Comparison of ENCODE assay signal across 1 cellular context in the genomic region with DNA sequence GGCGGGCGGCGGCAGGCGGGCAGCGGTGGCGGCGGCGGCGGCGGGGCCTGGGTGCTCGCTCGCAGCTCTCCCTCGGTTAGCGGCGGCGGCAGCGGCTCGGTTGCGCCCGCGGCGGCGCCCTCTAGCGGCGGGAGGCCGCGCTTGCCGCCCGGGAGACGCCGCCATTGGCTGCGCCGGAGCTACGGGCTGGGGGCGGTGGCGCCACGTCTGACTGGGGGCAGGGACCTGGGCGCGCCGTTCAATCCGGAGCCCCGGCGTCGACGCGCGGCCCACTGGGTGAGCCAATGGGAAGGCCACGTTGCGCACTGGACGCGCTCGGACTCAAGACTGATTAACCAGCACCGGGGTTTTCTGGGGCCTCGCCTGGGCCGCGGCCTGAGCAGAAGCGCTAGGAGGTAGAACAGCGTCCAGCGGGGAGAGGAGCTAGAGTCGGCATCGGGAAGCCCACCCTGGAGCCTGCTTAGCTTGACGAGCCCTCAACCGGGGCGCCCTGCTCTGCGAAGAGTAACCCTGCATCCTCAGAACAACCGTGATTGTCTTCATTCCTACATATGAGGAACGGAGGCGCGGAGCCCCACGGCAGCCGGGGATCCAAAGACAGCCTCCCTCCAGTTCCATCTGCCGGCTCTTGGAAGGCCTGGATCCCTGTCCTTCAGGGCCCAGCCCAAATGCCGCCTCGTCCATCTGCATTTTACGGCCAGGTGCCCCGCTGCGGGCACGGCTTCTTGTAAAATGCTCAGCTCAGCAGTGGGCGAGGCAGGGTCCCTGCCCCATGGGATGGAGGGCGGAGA.
TF ChIP-seq lines count a peak whose summit lies in the region.

A gene with protein sequence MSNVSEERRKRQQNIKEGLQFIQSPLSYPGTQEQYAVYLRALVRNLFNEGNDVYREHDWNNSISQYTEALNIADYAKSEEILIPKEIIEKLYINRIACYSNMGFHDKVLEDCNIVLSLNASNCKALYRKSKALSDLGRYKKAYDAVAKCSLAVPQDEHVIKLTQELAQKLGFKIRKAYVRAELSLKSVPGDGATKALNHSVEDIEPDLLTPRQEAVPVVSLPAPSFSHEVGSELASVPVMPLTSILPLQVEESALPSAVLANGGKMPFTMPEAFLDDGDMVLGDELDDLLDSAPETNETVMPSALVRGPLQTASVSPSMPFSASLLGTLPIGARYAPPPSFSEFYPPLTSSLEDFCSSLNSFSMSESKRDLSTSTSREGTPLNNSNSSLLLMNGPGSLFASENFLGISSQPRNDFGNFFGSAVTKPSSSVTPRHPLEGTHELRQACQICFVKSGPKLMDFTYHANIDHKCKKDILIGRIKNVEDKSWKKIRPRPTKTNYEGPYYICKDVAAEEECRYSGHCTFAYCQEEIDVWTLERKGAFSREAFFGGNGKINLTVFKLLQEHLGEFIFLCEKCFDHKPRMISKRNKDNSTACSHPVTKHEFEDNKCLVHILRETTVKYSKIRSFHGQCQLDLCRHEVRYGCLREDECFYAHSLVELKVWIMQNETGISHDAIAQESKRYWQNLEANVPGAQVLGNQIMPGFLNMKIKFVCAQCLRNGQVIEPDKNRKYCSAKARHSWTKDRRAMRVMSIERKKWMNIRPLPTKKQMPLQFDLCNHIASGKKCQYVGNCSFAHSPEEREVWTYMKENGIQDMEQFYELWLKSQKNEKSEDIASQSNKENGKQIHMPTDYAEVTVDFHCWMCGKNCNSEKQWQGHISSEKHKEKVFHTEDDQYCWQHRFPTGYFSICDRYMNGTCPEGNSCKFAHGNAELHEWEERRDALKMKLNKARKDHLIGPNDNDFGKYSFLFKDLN (minus strand): TSS at position 93 of the 791 bp plus-strand sequence. CDS start 14,904 bp downstream, outside the sequence.

TF ChIP-seq in HEK293, 187 proteins besides CTCF, POLR2A, EP300 and RAD21 (continued from another document and continues in another):
- TF ChIP-seq MEIS1 (CRISPR knock-in tag; IDR thresholded peaks at IDR 0.05; ENCODE audit: borderline replicate concordance), result no peak
- peak; percentile 60; the same call in 1 of the 2 replicates for TF ChIP-seq ZNF76 (tag by site-specific recombination; IDR thresholded peaks at IDR 0.05; ENCODE audit: borderline replicate concordance, low read depth)
- TF ChIP-seq ZNF416 (tag by site-specific recombination; IDR thresholded peaks at IDR 0.05), result no peak
- TF ChIP-seq REPIN1 (tag by site-specific recombination; IDR thresholded peaks at IDR 0.05; ENCODE audit: low read depth), result peak; percentile 38; the same call in 1 of the 2 replicates
- no peak for TF ChIP-seq ZNF544 (tag by site-specific recombination; IDR thresholded peaks at IDR 0.05)
- TF ChIP-seq, protein P1, sequence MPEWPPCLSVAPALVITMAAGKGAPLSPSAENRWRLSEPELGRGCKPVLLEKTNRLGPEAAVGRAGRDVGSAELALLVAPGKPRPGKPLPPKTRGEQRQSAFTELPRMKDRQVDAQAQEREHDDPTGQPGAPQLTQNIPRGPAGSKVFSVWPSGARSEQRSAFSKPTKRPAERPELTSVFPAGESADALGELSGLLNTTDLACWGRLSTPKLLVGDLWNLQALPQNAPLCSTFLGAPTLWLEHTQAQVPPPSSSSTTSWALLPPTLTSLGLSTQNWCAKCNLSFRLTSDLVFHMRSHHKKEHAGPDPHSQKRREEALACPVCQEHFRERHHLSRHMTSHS (tag by site-specific recombination; IDR thresholded peaks at IDR 0.05), result no peak
- TF ChIP-seq SETDB1 (IDR thresholded peaks at IDR 0.05; ENCODE audit: insufficient read length, low read length), result no peak
- TF ChIP-seq, protein P2, sequence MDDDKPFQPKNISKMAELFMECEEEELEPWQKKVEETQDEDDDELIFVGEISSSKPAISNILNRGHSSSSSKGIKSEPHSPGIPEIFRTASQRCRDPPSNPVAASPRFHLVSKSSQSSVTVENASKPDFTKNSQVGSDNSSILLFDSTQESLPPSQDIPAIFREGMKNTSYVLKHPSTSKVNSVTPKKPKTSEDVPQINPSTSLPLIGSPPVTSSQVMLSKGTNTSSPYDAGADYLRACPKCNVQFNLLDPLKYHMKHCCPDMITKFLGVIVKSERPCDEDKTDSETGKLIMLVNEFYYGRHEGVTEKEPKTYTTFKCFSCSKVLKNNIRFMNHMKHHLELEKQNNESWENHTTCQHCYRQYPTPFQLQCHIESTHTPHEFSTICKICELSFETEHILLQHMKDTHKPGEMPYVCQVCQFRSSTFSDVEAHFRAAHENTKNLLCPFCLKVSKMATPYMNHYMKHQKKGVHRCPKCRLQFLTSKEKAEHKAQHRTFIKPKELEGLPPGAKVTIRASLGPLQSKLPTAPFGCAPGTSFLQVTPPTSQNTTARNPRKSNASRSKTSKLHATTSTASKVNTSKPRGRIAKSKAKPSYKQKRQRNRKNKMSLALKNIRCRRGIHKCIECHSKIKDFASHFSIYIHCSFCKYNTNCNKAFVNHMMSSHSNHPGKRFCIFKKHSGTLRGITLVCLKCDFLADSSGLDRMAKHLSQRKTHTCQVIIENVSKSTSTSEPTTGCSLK (tag by site-specific recombination; IDR thresholded peaks at IDR 0.05), result no peak
- no peak for TF ChIP-seq ZNF555 (tag by site-specific recombination; conservative IDR thresholded peaks at IDR 0.05)
- TF ChIP-seq ZNF658 (tag by site-specific recombination; IDR thresholded peaks at IDR 0.05), result no peak
- no peak for TF ChIP-seq ZNF792 (tag by site-specific recombination; IDR thresholded peaks at IDR 0.05)
- no peak for TF ChIP-seq EGR2 (tag by site-specific recombination; IDR thresholded peaks at IDR 0.05; ENCODE audit: low read depth)
- TF ChIP-seq, protein P3, sequence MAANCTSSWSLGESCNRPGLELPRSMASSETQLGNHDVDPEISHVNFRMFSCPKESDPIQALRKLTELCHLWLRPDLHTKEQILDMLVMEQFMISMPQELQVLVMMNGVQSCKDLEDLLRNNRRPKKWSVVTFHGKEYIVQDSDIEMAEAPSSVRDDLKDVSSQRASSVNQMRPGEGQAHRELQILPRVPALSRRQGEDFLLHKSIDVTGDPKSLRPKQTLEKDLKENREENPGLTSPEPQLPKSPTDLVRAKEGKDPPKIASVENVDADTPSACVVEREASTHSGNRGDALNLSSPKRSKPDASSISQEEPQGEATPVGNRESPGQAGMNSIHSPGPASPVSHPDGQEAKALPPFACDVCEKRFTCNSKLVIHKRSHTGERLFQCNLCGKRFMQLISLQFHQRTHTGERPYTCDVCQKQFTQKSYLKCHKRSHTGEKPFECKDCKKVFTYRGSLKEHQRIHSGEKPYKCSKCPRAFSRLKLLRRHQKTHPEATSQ (tag by site-specific recombination; IDR thresholded peaks at IDR 0.05), result peak; percentile 34; the same call in 1 of the 2 replicates
- TF ChIP-seq RBAK (tag by site-specific recombination; IDR thresholded peaks at IDR 0.05), result no peak
- no peak for TF ChIP-seq ZNF354C (tag by site-specific recombination; IDR thresholded peaks at IDR 0.05; ENCODE audit: borderline replicate concordance, low read depth)
- TF ChIP-seq MZF1 (tag by site-specific recombination; IDR thresholded peaks at IDR 0.05; ENCODE audit: borderline replicate concordance), result 0 out of 2 replicates have a peak, but pooled peaks have one; percentile 45
- TF ChIP-seq ZNF791 (tag by site-specific recombination; IDR thresholded peaks at IDR 0.05), result no peak
- TF ChIP-seq, protein P4, sequence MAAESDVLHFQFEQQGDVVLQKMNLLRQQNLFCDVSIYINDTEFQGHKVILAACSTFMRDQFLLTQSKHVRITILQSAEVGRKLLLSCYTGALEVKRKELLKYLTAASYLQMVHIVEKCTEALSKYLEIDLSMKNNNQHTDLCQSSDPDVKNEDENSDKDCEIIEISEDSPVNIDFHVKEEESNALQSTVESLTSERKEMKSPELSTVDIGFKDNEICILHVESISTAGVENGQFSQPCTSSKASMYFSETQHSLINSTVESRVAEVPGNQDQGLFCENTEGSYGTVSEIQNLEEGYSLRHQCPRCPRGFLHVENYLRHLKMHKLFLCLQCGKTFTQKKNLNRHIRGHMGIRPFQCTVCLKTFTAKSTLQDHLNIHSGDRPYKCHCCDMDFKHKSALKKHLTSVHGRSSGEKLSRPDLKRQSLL (tag by site-specific recombination; IDR thresholded peaks at IDR 0.05), result peak; percentile 70; the same call in 1 of the 2 replicates
- TF ChIP-seq ZBTB20 (tag by site-specific recombination; IDR thresholded peaks at IDR 0.05), result peak; percentile 91
- TF ChIP-seq ZFP69B (tag by site-specific recombination; IDR thresholded peaks at IDR 0.05), result 0 out of 2 replicates have a peak, but pooled peaks have one; percentile 48
- TF ChIP-seq ZNF548 (tag by site-specific recombination; IDR thresholded peaks at IDR 0.05), result no peak
- TF ChIP-seq, protein P5, sequence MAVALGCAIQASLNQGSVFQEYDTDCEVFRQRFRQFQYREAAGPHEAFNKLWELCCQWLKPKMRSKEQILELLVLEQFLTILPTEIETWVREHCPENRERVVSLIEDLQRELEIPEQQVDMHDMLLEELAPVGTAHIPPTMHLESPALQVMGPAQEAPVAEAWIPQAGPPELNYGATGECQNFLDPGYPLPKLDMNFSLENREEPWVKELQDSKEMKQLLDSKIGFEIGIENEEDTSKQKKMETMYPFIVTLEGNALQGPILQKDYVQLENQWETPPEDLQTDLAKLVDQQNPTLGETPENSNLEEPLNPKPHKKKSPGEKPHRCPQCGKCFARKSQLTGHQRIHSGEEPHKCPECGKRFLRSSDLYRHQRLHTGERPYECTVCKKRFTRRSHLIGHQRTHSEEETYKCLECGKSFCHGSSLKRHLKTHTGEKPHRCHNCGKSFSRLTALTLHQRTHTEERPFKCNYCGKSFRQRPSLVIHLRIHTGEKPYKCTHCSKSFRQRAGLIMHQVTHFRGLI (tag by site-specific recombination; IDR thresholded peaks at IDR 0.05), result no peak; the same call in 1 of the 2 replicates
- TF ChIP-seq ZBTB1 (tag by site-specific recombination; IDR thresholded peaks at IDR 0.05), result no peak
- TF ChIP-seq, protein P6, sequence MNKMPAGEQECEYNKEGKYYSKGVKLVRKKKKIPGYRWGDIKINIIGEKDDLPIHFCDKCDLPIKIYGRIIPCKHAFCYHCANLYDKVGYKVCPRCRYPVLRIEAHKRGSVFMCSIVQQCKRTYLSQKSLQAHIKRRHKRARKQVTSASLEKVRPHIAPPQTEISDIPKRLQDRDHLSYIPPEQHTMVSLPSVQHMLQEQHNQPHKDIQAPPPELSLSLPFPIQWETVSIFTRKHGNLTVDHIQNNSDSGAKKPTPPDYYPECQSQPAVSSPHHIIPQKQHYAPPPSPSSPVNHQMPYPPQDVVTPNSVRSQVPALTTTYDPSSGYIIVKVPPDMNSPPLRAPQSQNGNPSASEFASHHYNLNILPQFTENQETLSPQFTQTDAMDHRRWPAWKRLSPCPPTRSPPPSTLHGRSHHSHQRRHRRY (tag by site-specific recombination; IDR thresholded peaks at IDR 0.05), result no peak
- TF ChIP-seq ZNF521 (tag by site-specific recombination; IDR thresholded peaks at IDR 0.05), result no peak
- peak; percentile 61; the same call in 1 of the 2 replicates for TF ChIP-seq ZFP37 (tag by site-specific recombination; IDR thresholded peaks at IDR 0.05)
- TF ChIP-seq, protein P7, sequence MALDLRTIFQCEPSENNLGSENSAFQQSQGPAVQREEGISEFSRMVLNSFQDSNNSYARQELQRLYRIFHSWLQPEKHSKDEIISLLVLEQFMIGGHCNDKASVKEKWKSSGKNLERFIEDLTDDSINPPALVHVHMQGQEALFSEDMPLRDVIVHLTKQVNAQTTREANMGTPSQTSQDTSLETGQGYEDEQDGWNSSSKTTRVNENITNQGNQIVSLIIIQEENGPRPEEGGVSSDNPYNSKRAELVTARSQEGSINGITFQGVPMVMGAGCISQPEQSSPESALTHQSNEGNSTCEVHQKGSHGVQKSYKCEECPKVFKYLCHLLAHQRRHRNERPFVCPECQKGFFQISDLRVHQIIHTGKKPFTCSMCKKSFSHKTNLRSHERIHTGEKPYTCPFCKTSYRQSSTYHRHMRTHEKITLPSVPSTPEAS (tag by site-specific recombination; IDR thresholded peaks at IDR 0.05), result no peak
- TF ChIP-seq ZBTB7A (tag by site-specific recombination; IDR thresholded peaks at IDR 0.05; ENCODE audit: low read depth), result 0 out of 2 replicates have a peak, but pooled peaks have one; percentile 47
- TF ChIP-seq ZSCAN30 (tag by site-specific recombination; IDR thresholded peaks at IDR 0.05), result peak; percentile 67; the same call in 1 of the 2 replicates
- no peak for TF ChIP-seq ZNF48 (tag by site-specific recombination; IDR thresholded peaks at IDR 0.05)
- no peak for TF ChIP-seq ZNF221 (tag by site-specific recombination; IDR thresholded peaks at IDR 0.05; ENCODE audit: borderline replicate concordance)
- TF ChIP-seq, protein P8, sequence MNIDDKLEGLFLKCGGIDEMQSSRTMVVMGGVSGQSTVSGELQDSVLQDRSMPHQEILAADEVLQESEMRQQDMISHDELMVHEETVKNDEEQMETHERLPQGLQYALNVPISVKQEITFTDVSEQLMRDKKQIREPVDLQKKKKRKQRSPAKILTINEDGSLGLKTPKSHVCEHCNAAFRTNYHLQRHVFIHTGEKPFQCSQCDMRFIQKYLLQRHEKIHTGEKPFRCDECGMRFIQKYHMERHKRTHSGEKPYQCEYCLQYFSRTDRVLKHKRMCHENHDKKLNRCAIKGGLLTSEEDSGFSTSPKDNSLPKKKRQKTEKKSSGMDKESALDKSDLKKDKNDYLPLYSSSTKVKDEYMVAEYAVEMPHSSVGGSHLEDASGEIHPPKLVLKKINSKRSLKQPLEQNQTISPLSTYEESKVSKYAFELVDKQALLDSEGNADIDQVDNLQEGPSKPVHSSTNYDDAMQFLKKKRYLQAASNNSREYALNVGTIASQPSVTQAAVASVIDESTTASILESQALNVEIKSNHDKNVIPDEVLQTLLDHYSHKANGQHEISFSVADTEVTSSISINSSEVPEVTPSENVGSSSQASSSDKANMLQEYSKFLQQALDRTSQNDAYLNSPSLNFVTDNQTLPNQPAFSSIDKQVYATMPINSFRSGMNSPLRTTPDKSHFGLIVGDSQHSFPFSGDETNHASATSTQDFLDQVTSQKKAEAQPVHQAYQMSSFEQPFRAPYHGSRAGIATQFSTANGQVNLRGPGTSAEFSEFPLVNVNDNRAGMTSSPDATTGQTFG (tag by site-specific recombination; IDR thresholded peaks at IDR 0.05; ENCODE audit: borderline replicate concordance), result no peak
- no peak for TF ChIP-seq ZSCAN16 (tag by site-specific recombination; IDR thresholded peaks at IDR 0.05)
- TF ChIP-seq, protein P9, sequence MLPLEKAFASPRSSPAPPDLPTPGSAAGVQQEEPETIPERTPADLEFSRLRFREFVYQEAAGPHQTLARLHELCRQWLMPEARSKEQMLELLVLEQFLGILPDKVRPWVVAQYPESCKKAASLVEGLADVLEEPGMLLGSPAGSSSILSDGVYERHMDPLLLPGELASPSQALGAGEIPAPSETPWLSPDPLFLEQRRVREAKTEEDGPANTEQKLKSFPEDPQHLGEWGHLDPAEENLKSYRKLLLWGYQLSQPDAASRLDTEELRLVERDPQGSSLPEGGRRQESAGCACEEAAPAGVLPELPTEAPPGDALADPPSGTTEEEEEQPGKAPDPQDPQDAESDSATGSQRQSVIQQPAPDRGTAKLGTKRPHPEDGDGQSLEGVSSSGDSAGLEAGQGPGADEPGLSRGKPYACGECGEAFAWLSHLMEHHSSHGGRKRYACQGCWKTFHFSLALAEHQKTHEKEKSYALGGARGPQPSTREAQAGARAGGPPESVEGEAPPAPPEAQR (tag by site-specific recombination; IDR thresholded peaks at IDR 0.05), result no peak
- no peak for TF ChIP-seq GLI2 (tag by site-specific recombination; IDR thresholded peaks at IDR 0.05; ENCODE audit: borderline replicate concordance, low read depth)
- no peak for TF ChIP-seq KLF8 (tag by site-specific recombination; IDR thresholded peaks at IDR 0.05)
- TF ChIP-seq KLF10 (tag by site-specific recombination; IDR thresholded peaks at IDR 0.05), result peak; percentile 94
- TF ChIP-seq ZNF211 (tag by site-specific recombination; IDR thresholded peaks at IDR 0.05; ENCODE audit: low read depth), result no peak
- TF ChIP-seq MYNN (tag by site-specific recombination; IDR thresholded peaks at IDR 0.05; ENCODE audit: borderline replicate concordance), result no peak
- no peak for TF ChIP-seq WT1 (tag by site-specific recombination; IDR thresholded peaks at IDR 0.05)
- TF ChIP-seq ZNF404 (tag by site-specific recombination; IDR thresholded peaks at IDR 0.05), result no peak
- TF ChIP-seq ZNF324 (tag by site-specific recombination; IDR thresholded peaks at IDR 0.05), result no peak
